In genomic region chr10:43287056-43288007, GRCh38 we compare ENCODE assay signal across 8 cellular contexts. TPM values are rescaled to one million over a fixed set of nuclear protein-coding genes. Genes with fewer than 3 reads are reported as not detected.
DNase-seq lines count a peak whose midpoint lies in the region; ATAC-seq and TF ChIP-seq lines count a peak whose summit lies in the region.

No MANE protein-coding gene starts in this region.

- no peak overlapping the region for H3K27ac ChIP-seq in coronary artery

- intact Hi-C loops in MCF 10A (cut with micrococcal nuclease) = loop anchor here (10.0 kb wide), 1 partner anchor 83 kb away; no protein-coding TSS in a partner anchor

- TF ChIP-seq CTCF in MCF 10A (IDR thresholded peaks at IDR 0.05; ENCODE audit: unreplicated experiment) = no peak
- TF ChIP-seq CTCF in coronary artery (IDR thresholded peaks at IDR 0.05) = no peak

- peaks cover 12% of the 10 kb centered on the region for H3K4me1 Mint-ChIP-seq in MCF 10A (ENCODE audit: insufficient read depth, unreplicated experiment)

- no peaks in the 10 kb centered on the region for H3K36me3 Mint-ChIP-seq in MCF 10A (ENCODE audit: insufficient read depth, unreplicated experiment)

- H3K9me3 Mint-ChIP-seq in MCF 10A (ENCODE audit: unreplicated experiment) = no peaks in the 10 kb centered on the region

- H3K27ac Mint-ChIP-seq in MCF 10A (ENCODE audit: low read depth, unreplicated experiment) = peak overlapping the region; percentile 73

- CTCF ChIA-PET in MCF 10A (lab: Yijun Ruan, JAX) = interaction anchor here (0.5 to 2.3 kb wide), 10 partner anchors 10 to 713 kb away, joined by 3 to 9 read pairs (median 4); no protein-coding TSS in a partner anchor

- peaks cover under 1% of the 10 kb centered on the region for H3K27me3 Mint-ChIP-seq in MCF 10A (ENCODE audit: insufficient read depth, unreplicated experiment)

- DNase-seq in NCI-H1417 (lab: John Stamatoyannopoulos, UW) (peak in 2 of 3 experiments; percentile 7 to 30), NCI-H1417 treated with DMSO at 0.1 percent for 48 hours (lab: John Stamatoyannopoulos, UW) (no peak), SKM-1 treated with dmso at 0.1 percent for 144 hours (lab: John Stamatoyannopoulos, UW; ENCODE audit: unreplicated experiment) (peak; percentile 76), MCF 10A (ENCODE audit: unreplicated experiment) (peak; percentile 86), coronary artery (ENCODE audit: low spot score) (no peak)
- peak; percentile 35 for DNase-seq in stimulated activated CD4-positive, alpha-beta T cell treated with anti-CD3 and anti-CD28 coated beads, Interleukin-4, amount 100 ng/mL, for 1 hour

- ATAC-seq in HG03103 (IDR thresholded peaks at IDR 0.05; ENCODE audit: low read depth, unreplicated experiment) (peak; percentile 65), HG03095 (IDR thresholded peaks at IDR 0.05; ENCODE audit: unreplicated experiment) (no peak)

- no peak overlapping the region for H3K4me3 ChIP-seq in coronary artery

- POLR2A ChIA-PET in MCF 10A (lab: Yijun Ruan, JAX) = interaction anchor here (0.6 to 1.7 kb wide), 6 partner anchors 9 to 147 kb away, joined by 3 to 6 read pairs (median 4); no protein-coding TSS in a partner anchor

- peak overlapping the region; percentile 38 for H3K4me3 Mint-ChIP-seq in MCF 10A (ENCODE audit: unreplicated experiment)

- BruUV-seq in MCF 10A (replicated peaks; lab: Mats Ljungman, UMichigan) = TSS peak; percentile 59

RNA-seq across cellular contexts. Expression of gene RASGEF1A, which starts 20.5 kb away (rescaled TPM):
- not detected in 2 replicates for total RNA-seq in MCF 10A (2022)

Comparison
In these comparisons a context has a peak if more than half of its experiments do, and no peak if none do; other contexts are left out.
1. DNase-seq: peak in NCI-H1417 (2 of 3), SKM-1 treated with dmso at 0.1 percent for 144 hours (single experiment), MCF 10A (single experiment) and stimulated activated CD4-positive, alpha-beta T cell treated with anti-CD3 and anti-CD28 coated beads, Interleukin-4, amount 100 ng/mL, for 1 hour (single experiment); none in NCI-H1417 treated with DMSO at 0.1 percent for 48 hours (single experiment) and coronary artery (single experiment).